ENCODE assay signal across 11 cellular contexts in genomic region chr12:111635524-111635923, GRCh38. TPM values are rescaled to one million over a fixed set of nuclear protein-coding genes. Genes with fewer than 3 reads are reported as not detected.
DNase-seq lines count a peak whose midpoint lies in the region; ATAC-seq and TF ChIP-seq lines count a peak whose summit lies in the region.
"Had no signal": no experiment of that assay in that cellular context is flagged by ENCODE, and none has a peak within 500 bp of the region (broad histone marks: within the 10 kb centered on the region; RNA-seq: fewer than 3 reads in every experiment).

No MANE protein-coding gene starts in this region.

- peak overlapping the region; percentile 76 for H3K27ac Mint-ChIP-seq in progenitor cell of endocrine pancreas
- H3K27ac Mint-ChIP-seq: stimulated activated naive CD8-positive, alpha-beta T cell treated with anti-CD3 and anti-CD28 coated beads, Interleukin-15, Interleukin-2, amounts not matched to agents 100 ng/mL and 50 ng/mL, for 24 hours had no signal

- no peaks in the 10 kb centered on the region for H3K9me3 Mint-ChIP-seq in progenitor cell of endocrine pancreas (ENCODE audit: low read depth)
- H3K9me3 Mint-ChIP-seq: IgD-negative memory B cell; stimulated activated naive CD8-positive, alpha-beta T cell treated with anti-CD3 and anti-CD28 coated beads, Interleukin-15, Interleukin-2, amounts not matched to agents 100 ng/mL and 50 ng/mL, for 24 hours had no signal

- no peaks in the 10 kb centered on the region for H3K27me3 Mint-ChIP-seq in progenitor cell of endocrine pancreas
- H3K27me3 Mint-ChIP-seq: IgD-negative memory B cell; stimulated activated naive CD8-positive, alpha-beta T cell treated with anti-CD3 and anti-CD28 coated beads, Interleukin-15, Interleukin-2, amounts not matched to agents 100 ng/mL and 50 ng/mL, for 24 hours had no signal

- ATAC-seq in HG03108 (IDR thresholded peaks at IDR 0.05; ENCODE audit: unreplicated experiment) = no peak
- ATAC-seq in GM19395 (IDR thresholded peaks at IDR 0.05; ENCODE audit: unreplicated experiment) = no peak

- TF ChIP-seq CTCF in fibroblast of villous mesenchyme (IDR thresholded peaks at IDR 0.05; ENCODE audit: insufficient read depth, low read depth, low read length) (no peak), progenitor cell of endocrine pancreas (IDR thresholded peaks at IDR 0.05; ENCODE audit: unreplicated experiment) (no peak)

- H3K4me3 Mint-ChIP-seq in progenitor cell of endocrine pancreas (ENCODE audit: low read depth) = no peak overlapping the region
- H3K4me3 Mint-ChIP-seq: IgD-negative memory B cell; stimulated activated naive CD8-positive, alpha-beta T cell treated with anti-CD3 and anti-CD28 coated beads, Interleukin-15, Interleukin-2, amounts not matched to agents 100 ng/mL and 50 ng/mL, for 24 hours had no signal

- H3K36me3 ChIP-seq in SK-N-MC (ENCODE audit: insufficient read depth, low read length) = no peaks in the 10 kb centered on the region

- H3K27ac ChIP-seq in SK-N-MC = peak overlapping the region; percentile 99

- H3K36me3 Mint-ChIP-seq in progenitor cell of endocrine pancreas (ENCODE audit: insufficient read depth) = peaks cover 1% of the 10 kb centered on the region
- H3K36me3 Mint-ChIP-seq: IgD-negative memory B cell had no signal

- peak overlapping the region; percentile 75 for H3K9ac ChIP-seq in SK-N-MC (ENCODE audit: insufficient read length)

- H3K4me3 ChIP-seq in SK-N-MC = peak overlapping the region; percentile 75; the same call in 1 of the 2 replicates
- H3K4me3 ChIP-seq in fibroblast of villous mesenchyme (ENCODE audit: low read depth, low read length) = no peak overlapping the region

- no peaks in the 10 kb centered on the region for H3K9me3 ChIP-seq in SK-N-MC (ENCODE audit: low read depth, low read length)

- peaks cover 12% of the 10 kb centered on the region for H3K4me1 Mint-ChIP-seq in progenitor cell of endocrine pancreas (ENCODE audit: low read depth)

- DNase-seq in ELR (ENCODE audit: low read depth) (peak; percentile 17), SK-N-MC (ENCODE audit: low read depth, low spot score) (no peak), fibroblast of villous mesenchyme (ENCODE audit: low read depth) (peak; percentile 18), progenitor cell of endocrine pancreas (ENCODE audit: low spot score, unreplicated experiment) (no peak), NCI-H2029 treated with DMSO at 0.1 percent for 48 hours (lab: John Stamatoyannopoulos, UW) (no peak), islet precursor cell (no peak)
- DNase-seq: NK-92 treated with Interleukin-12 subunit alpha and Interleukin-12 subunit beta, amount 100 ng/mL, for 24 hours had no signal

RNA-seq across cellular contexts. Expression of gene ATXN2, which starts 36.4 kb away (rescaled TPM):
- total RNA-seq in fibroblast of villous mesenchyme = 48.3 and 71.7 TPM in 2 replicates
- 81.7 and 86.6 TPM in 2 replicates for total RNA-seq in progenitor cell of endocrine pancreas

RNA-seq across cellular contexts. Expression of gene BRAP, which starts 50.2 kb away (rescaled TPM):
- total RNA-seq in fibroblast of villous mesenchyme (18.7 and 22.9 TPM in 2 replicates), progenitor cell of endocrine pancreas (23.1 and 23.6 TPM in 2 replicates)

RNA-seq across cellular contexts. Expression of gene ACAD10, which starts 50.3 kb away (rescaled TPM):
- 16.4 and 18.4 TPM in 2 replicates for total RNA-seq in fibroblast of villous mesenchyme
- total RNA-seq in progenitor cell of endocrine pancreas = 59.4 and 62.3 TPM in 2 replicates

Comparison
In these comparisons a context has a peak if more than half of its experiments do, and no peak if none do; other contexts are left out.
1. DNase-seq: peak in ELR (single experiment) and fibroblast of villous mesenchyme (single experiment); none in SK-N-MC (single experiment), progenitor cell of endocrine pancreas (single experiment), NCI-H2029 treated with DMSO at 0.1 percent for 48 hours (single experiment) and islet precursor cell (single experiment).